ENCODE assay signal across 30 cellular contexts in the genomic region with DNA sequence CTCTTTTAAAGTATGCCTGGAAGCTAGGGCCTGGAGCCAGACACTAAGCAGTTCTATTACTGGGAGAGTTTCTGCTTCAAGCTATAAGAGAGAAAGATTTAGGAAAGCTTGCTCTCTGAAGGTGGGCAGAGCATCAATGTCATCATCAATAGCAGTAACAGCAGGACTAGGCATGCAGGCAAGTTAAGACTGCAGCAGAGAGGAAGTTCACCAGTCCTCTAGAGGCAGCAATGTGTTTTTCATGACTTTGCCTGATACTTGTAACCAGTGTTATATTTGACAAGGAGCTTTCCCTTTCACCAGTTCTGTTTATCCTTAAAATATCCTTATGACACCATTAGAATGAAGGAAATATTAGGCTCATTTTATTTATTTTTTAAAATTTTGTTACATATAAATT.
DNase-seq lines count a peak whose midpoint lies in the region; ATAC-seq and TF ChIP-seq lines count a peak whose summit lies in the region.
"Had no signal": no experiment of that assay in that cellular context is flagged by ENCODE, and none has a peak within 500 bp of the region (broad histone marks: within the 10 kb centered on the region; RNA-seq: fewer than 3 reads in every experiment).

No MANE protein-coding gene starts in this region.

- no peak for ATAC-seq in GM18867 (IDR thresholded peaks at IDR 0.05; ENCODE audit: unreplicated experiment)
- ATAC-seq: left ventricle myocardium superior; naive thymus-derived CD4-positive, alpha-beta T cell had no signal

- H3T11ph ChIP-seq in H9 (ENCODE audit: low read length) = no peak overlapping the region

- POLR2A ChIA-PET in activated CD4-positive, alpha-beta memory T cell treated with anti-CD3 and anti-CD28 coated beads for 36 hours (lab: Charles Lee) = no interaction called here

- no peak overlapping the region for H4K91ac ChIP-seq in H9 (ENCODE audit: insufficient read length, low read depth, low read length)

- no peak overlapping the region for H3K18ac ChIP-seq in H9 (ENCODE audit: insufficient read length, low read depth, low read length)

- H3K9me3 ChIP-seq in H9 (ENCODE audit: control insufficient read depth, low read depth, low read length) = no peaks in the 10 kb centered on the region
- H3K9me3 ChIP-seq: BE2C, prostate gland, sigmoid colon, tibial artery had no signal

- TF ChIP-seq CTCF in H9 (conservative IDR thresholded peaks at IDR 0.05) = peak; percentile 59
- peak; percentile 55 for TF ChIP-seq CTCF in epithelial cell of esophagus (IDR thresholded peaks at IDR 0.05; ENCODE audit: insufficient read depth, low read depth, low read length, missing control alignments)
- TF ChIP-seq CTCF in neural crest cell (conservative IDR thresholded peaks at IDR 0.05) = peak; percentile 24

- no peak overlapping the region for H4K8ac ChIP-seq in H9 (replicated peaks; ENCODE audit: insufficient read length, low read depth, low read length)

- H3K36me3 Mint-ChIP-seq in H9 (ENCODE audit: insufficient read depth in 1 of 3, low read depth in 3 of 3) (no peaks in the 10 kb centered on the region; a peak in 2 of 7 replicates), neural crest cell (ENCODE audit: low read depth) (no peaks in the 10 kb centered on the region)
- H3K36me3 Mint-ChIP-seq in activated CD4-positive, alpha-beta memory T cell treated with anti-CD3 and anti-CD28 coated beads for 36 hours = no peaks in the 10 kb centered on the region
- H3K36me3 Mint-ChIP-seq: CD8-positive, alpha-beta memory T cell; naive thymus-derived CD4-positive, alpha-beta T cell had no signal

- no peak overlapping the region for H3K4me2 ChIP-seq in H9 (ENCODE audit: insufficient read depth, insufficient read length, low read length)

- no peak overlapping the region for H4K5ac ChIP-seq in H9 (ENCODE audit: insufficient read length, low read depth, low read length)

- H3K4me1 ChIP-seq in H9 (ENCODE audit: insufficient read depth, low read length) = no peaks in the 10 kb centered on the region
- H3K4me1 ChIP-seq: BE2C, prostate gland, sigmoid colon, tibial artery had no signal

- H3K27ac ChIP-seq in H9 (ENCODE audit: insufficient read length, low read depth, low read length) = no peak overlapping the region
- H3K27ac ChIP-seq: prostate gland, sigmoid colon, tibial artery had no signal

- H3K9me3 Mint-ChIP-seq in H9 = peaks cover 0 to under 1% of the 10 kb centered on the region in 2 experiments; a peak in 2 of 5 replicates
- no peaks in the 10 kb centered on the region for H3K9me3 Mint-ChIP-seq in neural crest cell
- H3K9me3 Mint-ChIP-seq in activated CD4-positive, alpha-beta memory T cell treated with anti-CD3 and anti-CD28 coated beads for 36 hours = no peaks in the 10 kb centered on the region

- H4K20me1 ChIP-seq in H9 (ENCODE audit: control insufficient read depth, insufficient read depth, insufficient read length) = no peaks in the 10 kb centered on the region

- no peaks in the 10 kb centered on the region for H3K79me1 ChIP-seq in H9 (ENCODE audit: insufficient read depth, low read depth, low read length, poor library complexity, severe bottlenecking)

- no peak overlapping the region for H2AK5ac ChIP-seq in H9 (ENCODE audit: insufficient read length, low read length)

- no peak overlapping the region for H3K4ac ChIP-seq in H9 (ENCODE audit: low read depth, low read length)

- H3K27ac Mint-ChIP-seq in H9 = no peak overlapping the region
- no peak overlapping the region for H3K27ac Mint-ChIP-seq in neural crest cell (ENCODE audit: unreplicated experiment)
- H3K27ac Mint-ChIP-seq in activated CD4-positive, alpha-beta memory T cell treated with anti-CD3 and anti-CD28 coated beads for 36 hours = no peak overlapping the region
- H3K27ac Mint-ChIP-seq: activated T-helper 2 cell treated with anti-CD3 and anti-CD28 coated beads, Interferon-gamma antibody, Interleukin-2, Interleukin-4, amounts not matched to agents 10 μg/mL and 5 μg/mL and 100 μg/mL, durations not matched to agents 14 hours and 24 hours and 36 hours; CD8-positive, alpha-beta memory T cell; naive thymus-derived CD4-positive, alpha-beta T cell had no signal

- no peak overlapping the region for H3K9ac ChIP-seq in H9 (ENCODE audit: extremely low read depth, insufficient read length, low read length)

- H2BK20ac ChIP-seq in H9 (ENCODE audit: low read depth, low read length, poor library complexity, severe bottlenecking) = no peak overlapping the region

- H2BK5ac ChIP-seq in H9 (ENCODE audit: insufficient read length, low read length) = no peak overlapping the region

- H3K4me3 Mint-ChIP-seq in H9 = no peak overlapping the region
- H3K4me3 Mint-ChIP-seq in neural crest cell = no peak overlapping the region
- no peak overlapping the region for H3K4me3 Mint-ChIP-seq in activated CD4-positive, alpha-beta memory T cell treated with anti-CD3 and anti-CD28 coated beads for 36 hours
- H3K4me3 Mint-ChIP-seq: CD8-positive, alpha-beta memory T cell; naive thymus-derived CD4-positive, alpha-beta T cell had no signal

- H2AFZ ChIP-seq in H9 (ENCODE audit: low read length) = no peak overlapping the region

- no peak overlapping the region for H3K4me3 ChIP-seq in epithelial cell of esophagus (ENCODE audit: low read length)
- H3K4me3 ChIP-seq: prostate gland, sigmoid colon, tibial artery had no signal

- H3K4me1 Mint-ChIP-seq in H9 (peaks cover 0 to 8% of the 10 kb centered on the region in 2 experiments; a peak in 3 of 4 replicates), neural crest cell (no peaks in the 10 kb centered on the region)
- H3K4me1 Mint-ChIP-seq in activated CD4-positive, alpha-beta memory T cell treated with anti-CD3 and anti-CD28 coated beads for 36 hours (ENCODE audit: low read depth) = no peaks in the 10 kb centered on the region
- H3K4me1 Mint-ChIP-seq: CD8-positive, alpha-beta memory T cell; naive thymus-derived CD4-positive, alpha-beta T cell had no signal

- H3K14ac ChIP-seq in H9 (ENCODE audit: insufficient read depth, low read length) = no peak overlapping the region

- intact Hi-C loops in activated CD4-positive, alpha-beta memory T cell treated with anti-CD3 and anti-CD28 coated beads for 36 hours (cut with micrococcal nuclease) = no loop called here

- H3K79me2 ChIP-seq in H9 (ENCODE audit: insufficient read depth, low read length) = no peaks in the 10 kb centered on the region

- H2BK15ac ChIP-seq in H9 (ENCODE audit: low read depth, low read length) = no peak overlapping the region

- CTCF ChIA-PET in activated CD4-positive, alpha-beta memory T cell treated with anti-CD3 and anti-CD28 coated beads for 36 hours (lab: Charles Lee) = no interaction called here

- H3K27me3 Mint-ChIP-seq in H9 (ENCODE audit: low read depth) (no peaks in the 10 kb centered on the region), neural crest cell (ENCODE audit: low read depth) (peaks cover 3% of the 10 kb centered on the region)
- H3K27me3 Mint-ChIP-seq in activated CD4-positive, alpha-beta memory T cell treated with anti-CD3 and anti-CD28 coated beads for 36 hours = no peaks in the 10 kb centered on the region
- H3K27me3 Mint-ChIP-seq: CD8-positive, alpha-beta memory T cell; naive thymus-derived CD4-positive, alpha-beta T cell had no signal

- no peak overlapping the region for H2BK120ac ChIP-seq in H9 (ENCODE audit: low read depth, low read length, poor library complexity, severe bottlenecking)

- no peak overlapping the region for H3K56ac ChIP-seq in H9 (ENCODE audit: insufficient read length, low read depth, low read length)

- DNase-seq in H9 (peak; percentile 35), RKO (ENCODE audit: low spot score) (peak; percentile 24), epithelial cell of esophagus (ENCODE audit: low read depth) (peak; percentile 35), neural crest cell (ENCODE audit: low read depth, low spot score) (no peak)
- DNase-seq in stimulated activated CD4-positive, alpha-beta T cell treated with anti-CD3 and anti-CD28 coated beads, Interleukin-4, amount 100 ng/mL, for 24 hours = no peak
- no peak for DNase-seq in activated CD4-positive, alpha-beta memory T cell treated with anti-CD3 and anti-CD28 coated beads for 36 hours
- DNase-seq: ACHN; activated CD4-positive, alpha-beta T cell treated with anti-CD3 and anti-CD28 coated beads for 4 hours; activated naive CD4-positive, alpha-beta T cell treated with anti-CD3 and anti-CD28 coated beads, Interleukin-2, amount 50 U/mL, for 16 hours; activated T-cell treated with anti-CD3 and anti-CD28 coated beads for 4 hours; amniotic stem cell; BE2C; CD8-positive, alpha-beta memory T cell; EL; hippocampal formation; left ventricle myocardium superior; naive thymus-derived CD4-positive, alpha-beta T cell; NCI-H1105; NCI-H187 treated with DMSO at 0.1 percent for 48 hours; NCI-H524; nucleus accumbens; SHP77; sigmoid colon; stimulated activated CD4-positive, alpha-beta T cell treated with anti-CD3 and anti-CD28 coated beads, Interleukin-12 subunit alpha, Interleukin-12 subunit beta, amount 100 ng/mL, for 4 hours; stimulated activated CD4-positive, alpha-beta T cell treated with anti-CD3 and anti-CD28 coated beads, Interleukin-4, amount 100 ng/mL, for 1 hour; T-helper 2 cell; tibial artery had no signal

- H3K23me2 ChIP-seq in H9 (ENCODE audit: insufficient read length, low read depth, low read length, poor library complexity, severe bottlenecking) = no peaks in the 10 kb centered on the region

- H3K23ac ChIP-seq in H9 (ENCODE audit: insufficient read length, low read depth, low read length) = no peak overlapping the region

- no peaks in the 10 kb centered on the region for H3K27me3 ChIP-seq in H9 (ENCODE audit: insufficient read depth, low read length)
- H3K27me3 ChIP-seq: BE2C, sigmoid colon, tibial artery had no signal

- no peak overlapping the region for H2BK12ac ChIP-seq in H9 (ENCODE audit: insufficient read length, low read depth, low read length)

Comparison
In these comparisons a context has a peak if more than half of its experiments do, and no peak if none do; other contexts are left out.
1. DNase-seq: peak in H9 (single experiment), RKO (single experiment) and epithelial cell of esophagus (single experiment); none in neural crest cell (single experiment), stimulated activated CD4-positive, alpha-beta T cell treated with anti-CD3 and anti-CD28 coated beads, Interleukin-4, amount 100 ng/mL, for 24 hours (single experiment) and activated CD4-positive, alpha-beta memory T cell treated with anti-CD3 and anti-CD28 coated beads for 36 hours (single experiment).
2. Peak in every context shown above with its lines, with median percentiles within 50 percentile points of each other: CTCF ChIP-seq.